ENCODE assay signal across 1 cellular context in genomic region chr12:132489078-132489601, GRCh38.
A peak's percentile ranks its signal among the peaks of the same experiment; 100 is the strongest.
TF ChIP-seq lines count a peak whose summit lies in the region.

No MANE protein-coding gene starts in this region.

TF ChIP-seq in HepG2, 621 proteins besides CTCF, POLR2A, EP300 and RAD21 (continued from another document):
- TF ChIP-seq, protein P1, sequence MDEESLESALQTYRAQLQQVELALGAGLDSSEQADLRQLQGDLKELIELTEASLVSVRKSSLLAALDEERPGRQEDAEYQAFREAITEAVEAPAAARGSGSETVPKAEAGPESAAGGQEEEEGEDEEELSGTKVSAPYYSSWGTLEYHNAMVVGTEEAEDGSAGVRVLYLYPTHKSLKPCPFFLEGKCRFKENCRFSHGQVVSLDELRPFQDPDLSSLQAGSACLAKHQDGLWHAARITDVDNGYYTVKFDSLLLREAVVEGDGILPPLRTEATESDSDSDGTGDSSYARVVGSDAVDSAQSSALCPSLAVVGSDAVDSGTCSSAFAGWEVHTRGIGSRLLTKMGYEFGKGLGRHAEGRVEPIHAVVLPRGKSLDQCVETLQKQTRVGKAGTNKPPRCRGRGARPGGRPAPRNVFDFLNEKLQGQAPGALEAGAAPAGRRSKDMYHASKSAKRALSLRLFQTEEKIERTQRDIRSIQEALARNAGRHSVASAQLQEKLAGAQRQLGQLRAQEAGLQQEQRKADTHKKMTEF (CRISPR knock-in tag; IDR thresholded peaks at IDR 0.05): peak; percentile 23; the same call in 1 of the 2 replicates
- TF ChIP-seq SMAD3 (CRISPR knock-in tag; IDR thresholded peaks at IDR 0.05) (no peak), CC2D1A (CRISPR knock-in tag; IDR thresholded peaks at IDR 0.05) (no peak), EEA1 (CRISPR knock-in tag; IDR thresholded peaks at IDR 0.05; ENCODE audit: borderline replicate concordance) (no peak), SMAD1 (CRISPR knock-in tag; IDR thresholded peaks at IDR 0.05; ENCODE audit: borderline replicate concordance, low read depth) (no peak; the same call in 1 of the 2 replicates), ZNF333 (CRISPR knock-in tag; IDR thresholded peaks at IDR 0.05; ENCODE audit: borderline replicate concordance) (peak; percentile 8; the same call in 1 of the 2 replicates), TCF12 (IDR thresholded peaks at IDR 0.05) (no peak), TCF12 (CRISPR knock-in tag; IDR thresholded peaks at IDR 0.05) (no peak), ZBTB33 (CRISPR knock-in tag; IDR thresholded peaks at IDR 0.05) (no peak), ZNF253 (CRISPR knock-in tag; IDR thresholded peaks at IDR 0.05; ENCODE audit: borderline replicate concordance) (no peak), PCBP1 (IDR thresholded peaks at IDR 0.05; ENCODE audit: borderline replicate concordance, low read depth, low read length) (no peak), PATZ1 (CRISPR knock-in tag; IDR thresholded peaks at IDR 0.05) (0 out of 2 replicates have a peak, but pooled peaks have one; percentile 20), ZFP62 (CRISPR knock-in tag; IDR thresholded peaks at IDR 0.05) (no peak), RNF2 (conservative IDR thresholded peaks at IDR 0.05; ENCODE audit: low read depth) (0 out of 2 replicates have a peak, but pooled peaks have one; percentile 40), ZNF616 (CRISPR knock-in tag; IDR thresholded peaks at IDR 0.05; ENCODE audit: low read depth) (no peak), PHF5A (CRISPR knock-in tag; IDR thresholded peaks at IDR 0.05; ENCODE audit: low read depth, unreplicated experiment) (no peak), TFE3 (CRISPR knock-in tag; IDR thresholded peaks at IDR 0.05) (no peak)
- TF ChIP-seq, protein P2, sequence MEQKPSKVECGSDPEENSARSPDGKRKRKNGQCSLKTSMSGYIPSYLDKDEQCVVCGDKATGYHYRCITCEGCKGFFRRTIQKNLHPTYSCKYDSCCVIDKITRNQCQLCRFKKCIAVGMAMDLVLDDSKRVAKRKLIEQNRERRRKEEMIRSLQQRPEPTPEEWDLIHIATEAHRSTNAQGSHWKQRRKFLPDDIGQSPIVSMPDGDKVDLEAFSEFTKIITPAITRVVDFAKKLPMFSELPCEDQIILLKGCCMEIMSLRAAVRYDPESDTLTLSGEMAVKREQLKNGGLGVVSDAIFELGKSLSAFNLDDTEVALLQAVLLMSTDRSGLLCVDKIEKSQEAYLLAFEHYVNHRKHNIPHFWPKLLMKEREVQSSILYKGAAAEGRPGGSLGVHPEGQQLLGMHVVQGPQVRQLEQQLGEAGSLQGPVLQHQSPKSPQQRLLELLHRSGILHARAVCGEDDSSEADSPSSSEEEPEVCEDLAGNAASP (CRISPR knock-in tag; IDR thresholded peaks at IDR 0.05; ENCODE audit: borderline replicate concordance): no peak
